Comparison of ENCODE assay signal across 10 cellular contexts in the genomic region with DNA sequence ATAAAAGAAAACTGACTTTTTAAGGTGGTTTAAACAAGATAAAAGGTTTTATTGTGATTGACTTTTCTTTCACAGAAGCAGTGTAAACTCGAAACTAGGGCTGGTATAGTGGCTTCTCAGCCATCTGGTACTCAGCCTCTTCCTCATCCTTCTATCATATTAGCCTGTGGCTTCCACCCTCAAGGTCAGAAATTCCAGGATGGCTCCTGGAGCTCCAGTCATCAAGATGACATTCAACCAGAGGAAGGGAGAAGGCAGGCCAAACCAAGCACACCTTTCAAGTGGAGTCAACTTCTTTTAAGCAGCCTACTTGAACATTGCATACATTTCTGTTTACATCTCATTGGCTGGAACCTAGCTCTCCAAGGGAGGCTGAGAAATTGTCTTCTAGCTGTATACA. TPM values are rescaled to one million over a fixed set of nuclear protein-coding genes. Genes with fewer than 3 reads are reported as not detected.
A peak's percentile ranks its signal among the peaks of the same experiment; 100 is the strongest.
DNase-seq lines count a peak whose midpoint lies in the region; ATAC-seq and TF ChIP-seq lines count a peak whose summit lies in the region.
"Had no signal": no experiment of that assay in that cellular context is flagged by ENCODE, and none has a peak within 500 bp of the region (broad histone marks: within the 10 kb centered on the region; RNA-seq: fewer than 3 reads in every experiment).

No MANE protein-coding gene starts in this region.

- peaks cover 28% of the 10 kb centered on the region for H3K4me1 Mint-ChIP-seq in neural crest cell

- H3K9me3 Mint-ChIP-seq in neural crest cell, result no peaks in the 10 kb centered on the region

- H3K27me3 ChIP-seq in right atrium auricular region, result no peaks in the 10 kb centered on the region
- no peaks in the 10 kb centered on the region for H3K27me3 ChIP-seq in colonic mucosa
- H3K27me3 ChIP-seq in vagina, result no peaks in the 10 kb centered on the region
- no peaks in the 10 kb centered on the region for H3K27me3 ChIP-seq in H7 (ENCODE audit: control insufficient read depth, insufficient read depth, low read length)
- H3K27me3 ChIP-seq: BE2C had no signal

- no peaks in the 10 kb centered on the region for H3K36me3 ChIP-seq in right atrium auricular region
- H3K36me3 ChIP-seq in colonic mucosa, result no peaks in the 10 kb centered on the region
- no peaks in the 10 kb centered on the region for H3K36me3 ChIP-seq in vagina
- H3K36me3 ChIP-seq in H7 (replicated peaks; ENCODE audit: control insufficient read depth, insufficient read depth, low read length), result no peaks in the 10 kb centered on the region
- H3K36me3 ChIP-seq: BE2C, prostate gland had no signal

- H3K36me3 Mint-ChIP-seq in neural crest cell (ENCODE audit: low read depth), result peaks cover 2% of the 10 kb centered on the region

- DNase-seq in right atrium auricular region (ENCODE audit: low spot score) (no peak), left ventricle myocardium superior (no peak), colonic mucosa (no peak), neural crest cell (ENCODE audit: low read depth, low spot score) (no peak), vagina (ENCODE audit: extremely low spot score in 2 of 2) (no peak), DMS53 treated with DMSO at 0.1 percent for 48 hours (lab: John Stamatoyannopoulos, UW; ENCODE audit: unreplicated experiment) (no peak), H7 (no peak)
- DNase-seq: BE2C had no signal

- H3K27ac ChIP-seq in right atrium auricular region (peak overlapping the region; percentile 93 to 94), colonic mucosa (peak overlapping the region; percentile 94), vagina (peak overlapping the region; percentile 92)

- no peak overlapping the region for H3K27ac Mint-ChIP-seq in neural crest cell (ENCODE audit: unreplicated experiment)

- H3K4me3 ChIP-seq in right atrium auricular region, result no peak overlapping the region
- H3K4me3 ChIP-seq in colonic mucosa, result no peak overlapping the region
- H3K4me3 ChIP-seq in vagina, result no peak overlapping the region
- no peak overlapping the region for H3K4me3 ChIP-seq in H7 (ENCODE audit: insufficient read depth, low read depth, low read length)

- intact Hi-C loops in left ventricle myocardium superior (cut with micrococcal nuclease) (no loop called here), colonic mucosa (cut with DNase I) (no loop called here), vagina (cut with DNase I) (no loop called here)

- H3K27me3 Mint-ChIP-seq in neural crest cell (ENCODE audit: low read depth), result no peaks in the 10 kb centered on the region

- no peak for TF ChIP-seq POLR2A in vagina (IDR thresholded peaks at IDR 0.05)

- peak overlapping the region; percentile 48 for H3K4me3 Mint-ChIP-seq in neural crest cell

- TF ChIP-seq CTCF in right atrium auricular region (IDR thresholded peaks at IDR 0.05), result no peak
- TF ChIP-seq CTCF in colonic mucosa (IDR thresholded peaks at IDR 0.05), result no peak
- no peak for TF ChIP-seq CTCF in neural crest cell (conservative IDR thresholded peaks at IDR 0.05)
- TF ChIP-seq CTCF in vagina (IDR thresholded peaks at IDR 0.05), result no peak

- ATAC-seq in left ventricle myocardium superior, result no peak
- ATAC-seq in GM19452 (IDR thresholded peaks at IDR 0.05; ENCODE audit: unreplicated experiment), result no peak

- H3K9me3 ChIP-seq in right atrium auricular region (no peaks in the 10 kb centered on the region), colonic mucosa (no peaks in the 10 kb centered on the region), vagina (no peaks in the 10 kb centered on the region)
- H3K9me3 ChIP-seq: BE2C, prostate gland had no signal

- H3K9ac ChIP-seq in colonic mucosa (ENCODE audit: low read depth in 2 of 2, low read length in 2 of 2), result no peak overlapping the region

- H3K4me1 ChIP-seq in right atrium auricular region, result peaks cover 0 to 49% of the 10 kb centered on the region in 2 donors
- peaks cover 14% of the 10 kb centered on the region for H3K4me1 ChIP-seq in colonic mucosa
- H3K4me1 ChIP-seq in vagina, result peaks cover 57% of the 10 kb centered on the region
- H3K4me1 ChIP-seq: BE2C, prostate gland had no signal

RNA-seq across cellular contexts. Expression of a gene that starts 1.3 kb away (rescaled TPM):
- total RNA-seq in right atrium auricular region (10 to 100 TPM; 11.3 to 14.5 TPM), left ventricle myocardium superior (14.4 TPM), colonic mucosa (10 to 100 TPM; 20.4 to 26.1 TPM), neural crest cell (30.7 and 31.9 TPM in 2 replicates), vagina (17.9 TPM)
- 16.8 and 24.0 TPM in 2 replicates for total RNA-seq in H7 (2014; rRNA removed; shearing (Covaris generic))

RNA-seq across cellular contexts. Expression of a gene that starts 9.8 kb away (rescaled TPM):
- total RNA-seq in right atrium auricular region, result 10 to 100 TPM; 10.0 to 26.1 TPM
- 6.4 TPM for total RNA-seq in left ventricle myocardium superior
- 10 to 100 TPM; 28.5 to 33.3 TPM for total RNA-seq in colonic mucosa
- total RNA-seq in neural crest cell, result 30.6 and 31.7 TPM in 2 replicates
- total RNA-seq in vagina, result 28.0 TPM
- total RNA-seq in H7 (2014; rRNA removed; shearing (Covaris generic)), result 34.5 and 38.4 TPM in 2 replicates
